Comparison of ENCODE assay signal across 9 cellular contexts in the genomic region with DNA sequence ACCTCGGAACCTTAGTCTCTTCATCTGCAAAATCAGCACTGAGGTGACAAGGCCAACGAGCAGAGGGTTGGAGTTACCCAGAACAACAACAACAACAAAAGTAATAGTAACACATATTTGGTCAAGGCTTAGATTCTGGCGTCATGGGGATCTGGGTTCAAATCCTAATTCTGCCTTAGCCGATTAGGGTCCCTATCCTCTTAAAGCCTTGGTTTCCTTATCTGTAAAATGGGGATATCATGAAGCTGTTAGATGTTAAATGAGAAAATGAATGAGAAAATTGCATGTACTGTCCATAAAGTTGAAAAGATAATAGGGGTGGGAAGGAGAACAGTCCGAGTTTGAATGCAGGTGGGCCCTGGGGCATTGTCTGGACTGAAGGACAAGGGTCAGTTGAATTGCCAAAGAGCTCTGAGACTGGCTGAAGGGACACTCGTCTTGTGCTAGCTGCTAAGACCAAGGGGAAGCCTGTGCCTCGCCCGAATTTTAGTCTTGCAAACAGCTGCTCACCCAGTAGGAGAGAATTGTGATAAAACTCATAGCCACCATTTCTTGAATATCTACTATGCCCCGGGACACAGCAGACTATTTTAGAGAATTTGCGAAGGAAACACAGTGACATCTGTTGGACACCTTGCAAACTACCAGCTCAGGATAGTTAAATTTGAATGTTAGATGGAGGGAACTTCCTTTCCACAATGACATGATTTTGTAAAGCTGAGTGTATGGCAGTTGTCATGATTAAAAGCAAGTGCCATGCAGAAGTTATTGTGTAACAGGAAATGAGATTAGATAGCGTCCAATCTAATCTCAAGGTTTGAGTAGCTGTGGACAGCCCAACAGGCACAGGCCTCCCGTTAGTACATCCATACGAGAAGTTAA. TPM values are rescaled to one million over a fixed set of nuclear protein-coding genes. Genes with fewer than 3 reads are reported as not detected.
DNase-seq lines count a peak whose midpoint lies in the region; ATAC-seq and TF ChIP-seq lines count a peak whose summit lies in the region.
"Had no signal": no experiment of that assay in that cellular context is flagged by ENCODE, and none has a peak within 500 bp of the region (broad histone marks: within the 10 kb centered on the region; RNA-seq: fewer than 3 reads in every experiment).

No MANE protein-coding gene starts in this region.

- H3K4me1 ChIP-seq in CD4-positive, alpha-beta memory T cell (ENCODE audit: insufficient read depth, low read length), result peaks cover 3% of the 10 kb centered on the region
- no peaks in the 10 kb centered on the region; the same call in 1 of the 2 replicates for H3K4me1 ChIP-seq in GM23338 (ENCODE audit: insufficient read depth)
- H3K4me1 ChIP-seq in naive thymus-derived CD4-positive, alpha-beta T cell (ENCODE audit: control insufficient read depth in 2 of 2, insufficient read depth in 2 of 2, low read length in 2 of 2), result no peaks in the 10 kb centered on the region

- H3F3A ChIP-seq in GM23338 (replicated peaks; ENCODE audit: low read depth), result 0 out of 2 replicates have a peak, but pooled peaks cover 2% of the 10 kb centered on the region

- peak in 4 of 5 donors; percentile 59 to 68 (median 62) for DNase-seq in CD4-positive, alpha-beta memory T cell
- peak; percentile 78 for DNase-seq in GM23338 (ENCODE audit: low spot score)
- DNase-seq in NCI-H2227 treated with DMSO at 0.1 percent for 48 hours (lab: John Stamatoyannopoulos, UW), result peak; percentile 38
- DNase-seq in activated CD4-positive, alpha-beta T cell treated with anti-CD3 and anti-CD28 coated beads for 4 hours, result peak; percentile 20
- DNase-seq in naive thymus-derived CD4-positive, alpha-beta T cell, result peak in 8 of 9 donors; percentile 25 to 75 (median 63)
- DNase-seq in NK-92 treated with Interleukin-12 subunit alpha and Interleukin-12 subunit beta, amount 100 ng/mL, for 24 hours (lab: John Stamatoyannopoulos, UW), result no peak

- H3K9me2 ChIP-seq in GM23338 (ENCODE audit: insufficient read depth), result no peaks in the 10 kb centered on the region

- POLR2A ChIA-PET in CD4-positive, alpha-beta memory T cell (lab: Charles Lee; ENCODE audit: partially characterized antibody), result interaction anchor here (0.5 to 0.8 kb wide), 2 partner anchors 323 to 936 kb away, joined by 3 read pairs; no protein-coding TSS in a partner anchor
- POLR2A ChIA-PET in naive thymus-derived CD4-positive, alpha-beta T cell (lab: Charles Lee), result interaction anchor here (0.6 to 1.2 kb wide), 3 partner anchors 322 to 679 kb away, joined by 3 to 5 read pairs (median 3); a partner anchor contains a TSS

- no peak overlapping the region for H3K4me2 ChIP-seq in GM23338

- H3K9me3 Mint-ChIP-seq in CD4-positive, alpha-beta memory T cell, result no peaks in the 10 kb centered on the region
- no peaks in the 10 kb centered on the region for H3K9me3 Mint-ChIP-seq in GM23338
- no peaks in the 10 kb centered on the region for H3K9me3 Mint-ChIP-seq in naive thymus-derived CD4-positive, alpha-beta T cell

- H3K36me3 Mint-ChIP-seq in CD4-positive, alpha-beta memory T cell, result no peaks in the 10 kb centered on the region
- no peaks in the 10 kb centered on the region for H3K36me3 Mint-ChIP-seq in GM23338 (ENCODE audit: low read depth)
- H3K36me3 Mint-ChIP-seq in naive thymus-derived CD4-positive, alpha-beta T cell, result no peaks in the 10 kb centered on the region

- no peaks in the 10 kb centered on the region for H3K27me3 ChIP-seq in CD4-positive, alpha-beta memory T cell (ENCODE audit: insufficient read depth, low read length)
- H3K27me3 ChIP-seq in GM23338 (ENCODE audit: insufficient read depth), result no peaks in the 10 kb centered on the region
- H3K27me3 ChIP-seq in naive thymus-derived CD4-positive, alpha-beta T cell (ENCODE audit: control insufficient read depth in 2 of 2, insufficient read depth in 2 of 2, low read length in 2 of 2), result no peaks in the 10 kb centered on the region

- ATAC-seq in GM23338 (peak; percentile 58), esophagus mucosa (peak; percentile 87), GM21529 (IDR thresholded peaks at IDR 0.05; ENCODE audit: unreplicated experiment) (no peak)
- peak; percentile 95 for ATAC-seq in naive thymus-derived CD4-positive, alpha-beta T cell

- no peaks in the 10 kb centered on the region for H3K9me3 ChIP-seq in CD4-positive, alpha-beta memory T cell (ENCODE audit: control insufficient read depth in 1 of 2, low read length in 2 of 2)
- no peaks in the 10 kb centered on the region for H3K9me3 ChIP-seq in naive thymus-derived CD4-positive, alpha-beta T cell (ENCODE audit: control insufficient read depth in 2 of 3, low read length in 3 of 3)

- H3K27ac ChIP-seq in CD4-positive, alpha-beta memory T cell (ENCODE audit: low read depth, low read length), result no peak overlapping the region
- no peak overlapping the region for H3K27ac ChIP-seq in GM23338 (ENCODE audit: low read depth)
- no peak overlapping the region for H3K27ac ChIP-seq in naive thymus-derived CD4-positive, alpha-beta T cell (ENCODE audit: low read depth, low read length)
- H3K27ac ChIP-seq: skin epidermis had no signal

- CTCF ChIA-PET in CD4-positive, alpha-beta memory T cell (lab: Charles Lee; ENCODE audit: partially characterized antibody), result interaction anchor here (0.6 to 7.3 kb wide), 26 partner anchors 8 to 484 kb away, joined by 3 to 115 read pairs (median 5); a partner anchor contains a TSS
- CTCF ChIA-PET in naive thymus-derived CD4-positive, alpha-beta T cell (lab: Charles Lee), result interaction anchor here (0.6 to 2.1 kb wide), 24 partner anchors 9 to 428 kb away, joined by 3 to 26 read pairs (median 4); a partner anchor contains a TSS

- no peaks in the 10 kb centered on the region for H3K36me3 ChIP-seq in CD4-positive, alpha-beta memory T cell (ENCODE audit: insufficient read depth, low read length)
- H3K36me3 ChIP-seq in GM23338 (ENCODE audit: insufficient read depth), result no peaks in the 10 kb centered on the region
- H3K36me3 ChIP-seq in naive thymus-derived CD4-positive, alpha-beta T cell (ENCODE audit: control insufficient read depth in 2 of 3, insufficient read depth in 3 of 3, low read length in 3 of 3), result no peaks in the 10 kb centered on the region

- H3K4me1 Mint-ChIP-seq in CD4-positive, alpha-beta memory T cell, result peaks cover 6 to 9% (median 6%) of the 10 kb centered on the region in 4 donors
- peaks cover 16% of the 10 kb centered on the region for H3K4me1 Mint-ChIP-seq in GM23338
- H3K4me1 Mint-ChIP-seq in naive thymus-derived CD4-positive, alpha-beta T cell, result peaks cover 0 to 8% (median 7%) of the 10 kb centered on the region in 7 donors

- H3K4me3 Mint-ChIP-seq in CD4-positive, alpha-beta memory T cell, result no peak overlapping the region
- H3K4me3 Mint-ChIP-seq in GM23338, result no peak overlapping the region
- H3K4me3 Mint-ChIP-seq in naive thymus-derived CD4-positive, alpha-beta T cell, result no peak overlapping the region

- no peaks in the 10 kb centered on the region for H4K20me1 ChIP-seq in GM23338 (replicated peaks; ENCODE audit: insufficient read depth)

- intact Hi-C loops in CD4-positive, alpha-beta memory T cell (cut with micrococcal nuclease), result loop anchor here (1.0 to 10.0 kb wide), 5 partner anchors 27 to 387 kb away; a partner anchor contains a TSS
- intact Hi-C loops in naive thymus-derived CD4-positive, alpha-beta T cell (cut with micrococcal nuclease), result loop anchor here (1.0 to 10.0 kb wide), 13 partner anchors 11 to 644 kb away; a partner anchor contains a TSS

- no peak overlapping the region for H2AFZ ChIP-seq in GM23338

- H3K4me3 ChIP-seq in CD4-positive, alpha-beta memory T cell (ENCODE audit: low read length in 2 of 2), result no peak overlapping the region
- H3K4me3 ChIP-seq in GM23338, result no peak overlapping the region
- no peak overlapping the region for H3K4me3 ChIP-seq in naive thymus-derived CD4-positive, alpha-beta T cell (ENCODE audit: low read length)
- H3K4me3 ChIP-seq: skin epidermis had no signal

- peak; percentile 78 to 87 for TF ChIP-seq CTCF in GM23338 (conservative IDR thresholded peaks at IDR 0.05; ENCODE audit: low read depth in 2 of 2)

- no peaks in the 10 kb centered on the region for H3K79me2 ChIP-seq in GM23338 (replicated peaks; ENCODE audit: insufficient read depth)

- no peaks in the 10 kb centered on the region for H3K27me3 Mint-ChIP-seq in CD4-positive, alpha-beta memory T cell
- peaks cover 8% of the 10 kb centered on the region for H3K27me3 Mint-ChIP-seq in GM23338 (ENCODE audit: insufficient read depth, low read depth, poor library complexity)
- peaks cover 0 to 3% (median 0%) of the 10 kb centered on the region in 5 donors for H3K27me3 Mint-ChIP-seq in naive thymus-derived CD4-positive, alpha-beta T cell

- H3K27ac Mint-ChIP-seq in CD4-positive, alpha-beta memory T cell, result peak overlapping the region in 2 of 7 donors; percentile 37 to 51
- no peak overlapping the region for H3K27ac Mint-ChIP-seq in GM23338
- H3K27ac Mint-ChIP-seq in naive thymus-derived CD4-positive, alpha-beta T cell, result peak overlapping the region in 1 of 9 donors; percentile 77

TF ChIP-seq in GM23338, 12 proteins besides CTCF, POLR2A, EP300 and RAD21 (continues in another document):
- no peak for TF ChIP-seq NANOG (IDR thresholded peaks at IDR 0.05; ENCODE audit: borderline replicate concordance)
- TF ChIP-seq STAT1 (IDR thresholded peaks at IDR 0.05; ENCODE audit: unreplicated experiment), result no peak
- TF ChIP-seq JUNB (IDR thresholded peaks at IDR 0.05; ENCODE audit: unreplicated experiment), result no peak
- no peak for TF ChIP-seq ZNF114 (CRISPR knock-in tag; IDR thresholded peaks at IDR 0.05)
- no peak for TF ChIP-seq CREB1 (CRISPR knock-in tag; IDR thresholded peaks at IDR 0.05; ENCODE audit: low read depth)
- TF ChIP-seq POLR2AphosphoS5 (IDR thresholded peaks at IDR 0.05; ENCODE audit: low read depth), result no peak

RNA-seq across cellular contexts. Expression of a gene that starts 6.8 kb away (rescaled TPM):
- total RNA-seq in CD4-positive, alpha-beta memory T cell, result not detected
- polyA plus RNA-seq in CD4-positive, alpha-beta memory T cell, result not detected
- not detected in 2 replicates for total RNA-seq in GM23338 (2014; rRNA removed; shearing (Covaris generic))
- 0.10 and 0.11 TPM in 2 replicates for polyA plus RNA-seq in GM23338 (2016; fragmentation: Nextera tagmentation; extraction: Ambion mirVana)
- total RNA-seq in esophagus mucosa, result not detected
- not detected for total RNA-seq in naive thymus-derived CD4-positive, alpha-beta T cell
- not detected for polyA plus RNA-seq in naive thymus-derived CD4-positive, alpha-beta T cell

RNA-seq across cellular contexts. Expression of a gene that starts 44.7 kb away (rescaled TPM):
- total RNA-seq in CD4-positive, alpha-beta memory T cell, result 10 to 100 TPM; 13.8 to 15.4 TPM
- 10 to 100 TPM; 16.2 to 17.6 TPM for polyA plus RNA-seq in CD4-positive, alpha-beta memory T cell
- 9.8 and 15.2 TPM in 2 replicates for total RNA-seq in GM23338 (2014; rRNA removed; shearing (Covaris generic))
- 19.6 and 20.7 TPM in 2 replicates for polyA plus RNA-seq in GM23338 (2016; fragmentation: Nextera tagmentation; extraction: Ambion mirVana)
- 7.9 TPM for total RNA-seq in esophagus mucosa
- 10 to 100 TPM; 11.8 to 24.2 (median 17.5) TPM for total RNA-seq in naive thymus-derived CD4-positive, alpha-beta T cell
- polyA plus RNA-seq in naive thymus-derived CD4-positive, alpha-beta T cell, result 10 to 100 TPM; 18.8 to 22.2 TPM
